In the genomic region with DNA sequence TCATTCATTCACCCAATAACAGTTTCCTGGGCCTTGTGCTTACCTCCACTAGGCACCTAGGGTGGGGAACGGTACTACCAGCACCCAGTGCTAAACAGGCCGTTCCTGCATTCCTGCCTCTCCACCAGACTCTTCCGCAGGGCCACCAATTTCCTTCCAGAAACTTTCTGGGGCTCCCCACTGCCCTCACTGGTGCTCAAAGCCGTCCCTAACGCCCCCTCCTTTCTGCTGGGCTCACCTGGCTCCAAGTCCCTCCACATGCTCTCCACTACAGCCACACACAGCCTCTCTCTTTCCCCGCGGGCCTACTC, we compare ENCODE assay signal across 1 cellular context.
TF ChIP-seq lines count a peak whose summit lies in the region.

No MANE protein-coding gene starts in this region.

TF ChIP-seq in HepG2, 621 proteins besides CTCF, POLR2A, EP300 and RAD21:
- TF ChIP-seq, protein P1, sequence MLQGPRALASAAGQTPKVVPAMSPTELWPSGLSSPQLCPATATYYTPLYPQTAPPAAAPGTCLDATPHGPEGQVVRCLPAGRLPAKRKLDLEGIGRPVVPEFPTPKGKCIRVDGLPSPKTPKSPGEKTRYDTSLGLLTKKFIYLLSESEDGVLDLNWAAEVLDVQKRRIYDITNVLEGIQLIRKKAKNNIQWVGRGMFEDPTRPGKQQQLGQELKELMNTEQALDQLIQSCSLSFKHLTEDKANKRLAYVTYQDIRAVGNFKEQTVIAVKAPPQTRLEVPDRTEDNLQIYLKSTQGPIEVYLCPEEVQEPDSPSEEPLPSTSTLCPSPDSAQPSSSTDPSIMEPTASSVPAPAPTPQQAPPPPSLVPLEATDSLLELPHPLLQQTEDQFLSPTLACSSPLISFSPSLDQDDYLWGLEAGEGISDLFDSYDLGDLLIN (CRISPR knock-in tag; IDR thresholded peaks at IDR 0.05; ENCODE audit: borderline replicate concordance): no peak
- TF ChIP-seq ARHGAP35 (CRISPR knock-in tag; IDR thresholded peaks at IDR 0.05; ENCODE audit: borderline replicate concordance) (no peak), THAP11 (CRISPR knock-in tag; IDR thresholded peaks at IDR 0.05) (peak; percentile 4; the same call in 1 of the 2 replicates), ZC3H4 (CRISPR knock-in tag; IDR thresholded peaks at IDR 0.05; ENCODE audit: borderline replicate concordance) (peak; percentile 64; the same call in 1 of the 2 replicates), HOXA9 (CRISPR knock-in tag; IDR thresholded peaks at IDR 0.05; ENCODE audit: borderline replicate concordance) (no peak), NFIB (CRISPR knock-in tag; IDR thresholded peaks at IDR 0.05; ENCODE audit: borderline replicate concordance) (no peak), ZBTB38 (CRISPR knock-in tag; IDR thresholded peaks at IDR 0.05) (peak; percentile 52; the same call in 1 of the 2 replicates), ZNF230 (CRISPR knock-in tag; IDR thresholded peaks at IDR 0.05) (no peak), RBM22 (optimal IDR thresholded peaks at IDR 0.05; ENCODE audit: low read length) (no peak), ZNF567 (CRISPR knock-in tag; IDR thresholded peaks at IDR 0.05; ENCODE audit: borderline replicate concordance) (0 out of 2 replicates have a peak, but pooled peaks have one; percentile 44), CAMTA2 (CRISPR knock-in tag; IDR thresholded peaks at IDR 0.05; ENCODE audit: borderline replicate concordance) (0 out of 2 replicates have a peak, but pooled peaks have one; percentile 38), HOXA3 (CRISPR knock-in tag; IDR thresholded peaks at IDR 0.05) (no peak), NR2F2 (IDR thresholded peaks at IDR 0.05; ENCODE audit: borderline replicate concordance, low read depth) (no peak), ZNF143 (CRISPR knock-in tag; IDR thresholded peaks at IDR 0.05) (no peak), MBNL3 (CRISPR knock-in tag; conservative IDR thresholded peaks at IDR 0.05) (no peak), YEATS2 (CRISPR knock-in tag; IDR thresholded peaks at IDR 0.05; ENCODE audit: borderline replicate concordance) (no peak), ASH2L (IDR thresholded peaks at IDR 0.05; ENCODE audit: insufficient read length, low read depth, low read length) (no peak), ZNF674 (CRISPR knock-in tag; IDR thresholded peaks at IDR 0.05; ENCODE audit: low read depth) (no peak)
- TF ChIP-seq, protein P2, sequence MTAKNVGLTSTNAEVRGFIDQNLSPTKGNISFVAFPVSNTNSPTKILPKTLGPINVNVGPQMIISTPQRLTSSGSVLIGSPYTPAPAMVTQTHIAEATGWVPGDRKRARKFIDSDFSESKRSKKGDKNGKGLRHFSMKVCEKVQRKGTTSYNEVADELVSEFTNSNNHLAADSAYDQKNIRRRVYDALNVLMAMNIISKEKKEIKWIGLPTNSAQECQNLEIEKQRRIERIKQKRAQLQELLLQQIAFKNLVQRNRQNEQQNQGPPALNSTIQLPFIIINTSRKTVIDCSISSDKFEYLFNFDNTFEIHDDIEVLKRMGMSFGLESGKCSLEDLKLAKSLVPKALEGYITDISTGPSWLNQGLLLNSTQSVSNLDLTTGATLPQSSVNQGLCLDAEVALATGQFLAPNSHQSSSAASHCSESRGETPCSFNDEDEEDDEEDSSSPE (CRISPR knock-in tag; IDR thresholded peaks at IDR 0.05): no peak
- TF ChIP-seq, protein P3, sequence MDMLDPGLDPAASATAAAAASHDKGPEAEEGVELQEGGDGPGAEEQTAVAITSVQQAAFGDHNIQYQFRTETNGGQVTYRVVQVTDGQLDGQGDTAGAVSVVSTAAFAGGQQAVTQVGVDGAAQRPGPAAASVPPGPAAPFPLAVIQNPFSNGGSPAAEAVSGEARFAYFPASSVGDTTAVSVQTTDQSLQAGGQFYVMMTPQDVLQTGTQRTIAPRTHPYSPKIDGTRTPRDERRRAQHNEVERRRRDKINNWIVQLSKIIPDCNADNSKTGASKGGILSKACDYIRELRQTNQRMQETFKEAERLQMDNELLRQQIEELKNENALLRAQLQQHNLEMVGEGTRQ (IDR thresholded peaks at IDR 0.05; ENCODE audit: low read depth, low read length): no peak
- TF ChIP-seq, protein P3 (CRISPR knock-in tag; IDR thresholded peaks at IDR 0.05; ENCODE audit: borderline replicate concordance): no peak
- TF ChIP-seq, protein P4, sequence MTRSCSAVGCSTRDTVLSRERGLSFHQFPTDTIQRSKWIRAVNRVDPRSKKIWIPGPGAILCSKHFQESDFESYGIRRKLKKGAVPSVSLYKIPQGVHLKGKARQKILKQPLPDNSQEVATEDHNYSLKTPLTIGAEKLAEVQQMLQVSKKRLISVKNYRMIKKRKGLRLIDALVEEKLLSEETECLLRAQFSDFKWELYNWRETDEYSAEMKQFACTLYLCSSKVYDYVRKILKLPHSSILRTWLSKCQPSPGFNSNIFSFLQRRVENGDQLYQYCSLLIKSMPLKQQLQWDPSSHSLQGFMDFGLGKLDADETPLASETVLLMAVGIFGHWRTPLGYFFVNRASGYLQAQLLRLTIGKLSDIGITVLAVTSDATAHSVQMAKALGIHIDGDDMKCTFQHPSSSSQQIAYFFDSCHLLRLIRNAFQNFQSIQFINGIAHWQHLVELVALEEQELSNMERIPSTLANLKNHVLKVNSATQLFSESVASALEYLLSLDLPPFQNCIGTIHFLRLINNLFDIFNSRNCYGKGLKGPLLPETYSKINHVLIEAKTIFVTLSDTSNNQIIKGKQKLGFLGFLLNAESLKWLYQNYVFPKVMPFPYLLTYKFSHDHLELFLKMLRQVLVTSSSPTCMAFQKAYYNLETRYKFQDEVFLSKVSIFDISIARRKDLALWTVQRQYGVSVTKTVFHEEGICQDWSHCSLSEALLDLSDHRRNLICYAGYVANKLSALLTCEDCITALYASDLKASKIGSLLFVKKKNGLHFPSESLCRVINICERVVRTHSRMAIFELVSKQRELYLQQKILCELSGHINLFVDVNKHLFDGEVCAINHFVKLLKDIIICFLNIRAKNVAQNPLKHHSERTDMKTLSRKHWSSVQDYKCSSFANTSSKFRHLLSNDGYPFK (CRISPR knock-in tag; IDR thresholded peaks at IDR 0.05; ENCODE audit: borderline replicate concordance): 0 out of 2 replicates have a peak, but pooled peaks have one; percentile 24
- TF ChIP-seq, protein P5, sequence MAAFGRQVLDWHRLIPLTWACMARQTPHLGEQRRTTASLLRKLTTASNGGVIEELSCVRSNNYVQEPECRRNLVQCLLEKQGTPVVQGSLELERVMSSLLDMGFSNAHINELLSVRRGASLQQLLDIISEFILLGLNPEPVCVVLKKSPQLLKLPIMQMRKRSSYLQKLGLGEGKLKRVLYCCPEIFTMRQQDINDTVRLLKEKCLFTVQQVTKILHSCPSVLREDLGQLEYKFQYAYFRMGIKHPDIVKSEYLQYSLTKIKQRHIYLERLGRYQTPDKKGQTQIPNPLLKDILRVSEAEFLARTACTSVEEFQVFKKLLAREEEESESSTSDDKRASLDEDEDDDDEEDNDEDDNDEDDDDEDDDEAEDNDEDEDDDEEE (CRISPR knock-in tag; IDR thresholded peaks at IDR 0.05): 0 out of 2 replicates have a peak, but pooled peaks have one; percentile 28
- TF ChIP-seq, protein P6, sequence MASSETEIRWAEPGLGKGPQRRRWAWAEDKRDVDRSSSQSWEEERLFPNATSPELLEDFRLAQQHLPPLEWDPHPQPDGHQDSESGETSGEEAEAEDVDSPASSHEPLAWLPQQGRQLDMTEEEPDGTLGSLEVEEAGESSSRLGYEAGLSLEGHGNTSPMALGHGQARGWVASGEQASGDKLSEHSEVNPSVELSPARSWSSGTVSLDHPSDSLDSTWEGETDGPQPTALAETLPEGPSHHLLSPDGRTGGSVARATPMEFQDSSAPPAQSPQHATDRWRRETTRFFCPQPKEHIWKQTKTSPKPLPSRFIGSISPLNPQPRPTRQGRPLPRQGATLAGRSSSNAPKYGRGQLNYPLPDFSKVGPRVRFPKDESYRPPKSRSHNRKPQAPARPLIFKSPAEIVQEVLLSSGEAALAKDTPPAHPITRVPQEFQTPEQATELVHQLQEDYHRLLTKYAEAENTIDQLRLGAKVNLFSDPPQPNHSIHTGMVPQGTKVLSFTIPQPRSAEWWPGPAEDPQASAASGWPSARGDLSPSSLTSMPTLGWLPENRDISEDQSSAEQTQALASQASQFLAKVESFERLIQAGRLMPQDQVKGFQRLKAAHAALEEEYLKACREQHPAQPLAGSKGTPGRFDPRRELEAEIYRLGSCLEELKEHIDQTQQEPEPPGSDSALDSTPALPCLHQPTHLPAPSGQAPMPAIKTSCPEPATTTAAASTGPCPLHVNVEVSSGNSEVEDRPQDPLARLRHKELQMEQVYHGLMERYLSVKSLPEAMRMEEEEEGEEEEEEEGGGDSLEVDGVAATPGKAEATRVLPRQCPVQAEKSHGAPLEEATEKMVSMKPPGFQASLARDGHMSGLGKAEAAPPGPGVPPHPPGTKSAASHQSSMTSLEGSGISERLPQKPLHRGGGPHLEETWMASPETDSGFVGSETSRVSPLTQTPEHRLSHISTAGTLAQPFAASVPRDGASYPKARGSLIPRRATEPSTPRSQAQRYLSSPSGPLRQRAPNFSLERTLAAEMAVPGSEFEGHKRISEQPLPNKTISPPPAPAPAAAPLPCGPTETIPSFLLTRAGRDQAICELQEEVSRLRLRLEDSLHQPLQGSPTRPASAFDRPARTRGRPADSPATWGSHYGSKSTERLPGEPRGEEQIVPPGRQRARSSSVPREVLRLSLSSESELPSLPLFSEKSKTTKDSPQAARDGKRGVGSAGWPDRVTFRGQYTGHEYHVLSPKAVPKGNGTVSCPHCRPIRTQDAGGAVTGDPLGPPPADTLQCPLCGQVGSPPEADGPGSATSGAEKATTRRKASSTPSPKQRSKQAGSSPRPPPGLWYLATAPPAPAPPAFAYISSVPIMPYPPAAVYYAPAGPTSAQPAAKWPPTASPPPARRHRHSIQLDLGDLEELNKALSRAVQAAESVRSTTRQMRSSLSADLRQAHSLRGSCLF (CRISPR knock-in tag; IDR thresholded peaks at IDR 0.05; ENCODE audit: borderline replicate concordance): no peak
- TF ChIP-seq, protein P7, sequence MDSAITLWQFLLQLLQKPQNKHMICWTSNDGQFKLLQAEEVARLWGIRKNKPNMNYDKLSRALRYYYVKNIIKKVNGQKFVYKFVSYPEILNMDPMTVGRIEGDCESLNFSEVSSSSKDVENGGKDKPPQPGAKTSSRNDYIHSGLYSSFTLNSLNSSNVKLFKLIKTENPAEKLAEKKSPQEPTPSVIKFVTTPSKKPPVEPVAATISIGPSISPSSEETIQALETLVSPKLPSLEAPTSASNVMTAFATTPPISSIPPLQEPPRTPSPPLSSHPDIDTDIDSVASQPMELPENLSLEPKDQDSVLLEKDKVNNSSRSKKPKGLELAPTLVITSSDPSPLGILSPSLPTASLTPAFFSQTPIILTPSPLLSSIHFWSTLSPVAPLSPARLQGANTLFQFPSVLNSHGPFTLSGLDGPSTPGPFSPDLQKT (CRISPR knock-in tag; IDR thresholded peaks at IDR 0.05; ENCODE audit: borderline replicate concordance): no peak
- TF ChIP-seq, protein P8, sequence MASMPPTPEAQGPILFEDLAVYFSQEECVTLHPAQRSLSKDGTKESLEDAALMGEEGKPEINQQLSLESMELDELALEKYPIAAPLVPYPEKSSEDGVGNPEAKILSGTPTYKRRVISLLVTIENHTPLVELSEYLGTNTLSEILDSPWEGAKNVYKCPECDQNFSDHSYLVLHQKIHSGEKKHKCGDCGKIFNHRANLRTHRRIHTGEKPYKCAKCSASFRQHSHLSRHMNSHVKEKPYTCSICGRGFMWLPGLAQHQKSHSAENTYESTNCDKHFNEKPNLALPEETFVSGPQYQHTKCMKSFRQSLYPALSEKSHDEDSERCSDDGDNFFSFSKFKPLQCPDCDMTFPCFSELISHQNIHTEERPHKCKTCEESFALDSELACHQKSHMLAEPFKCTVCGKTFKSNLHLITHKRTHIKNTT (CRISPR knock-in tag; IDR thresholded peaks at IDR 0.05): no peak
- TF ChIP-seq, protein P9, sequence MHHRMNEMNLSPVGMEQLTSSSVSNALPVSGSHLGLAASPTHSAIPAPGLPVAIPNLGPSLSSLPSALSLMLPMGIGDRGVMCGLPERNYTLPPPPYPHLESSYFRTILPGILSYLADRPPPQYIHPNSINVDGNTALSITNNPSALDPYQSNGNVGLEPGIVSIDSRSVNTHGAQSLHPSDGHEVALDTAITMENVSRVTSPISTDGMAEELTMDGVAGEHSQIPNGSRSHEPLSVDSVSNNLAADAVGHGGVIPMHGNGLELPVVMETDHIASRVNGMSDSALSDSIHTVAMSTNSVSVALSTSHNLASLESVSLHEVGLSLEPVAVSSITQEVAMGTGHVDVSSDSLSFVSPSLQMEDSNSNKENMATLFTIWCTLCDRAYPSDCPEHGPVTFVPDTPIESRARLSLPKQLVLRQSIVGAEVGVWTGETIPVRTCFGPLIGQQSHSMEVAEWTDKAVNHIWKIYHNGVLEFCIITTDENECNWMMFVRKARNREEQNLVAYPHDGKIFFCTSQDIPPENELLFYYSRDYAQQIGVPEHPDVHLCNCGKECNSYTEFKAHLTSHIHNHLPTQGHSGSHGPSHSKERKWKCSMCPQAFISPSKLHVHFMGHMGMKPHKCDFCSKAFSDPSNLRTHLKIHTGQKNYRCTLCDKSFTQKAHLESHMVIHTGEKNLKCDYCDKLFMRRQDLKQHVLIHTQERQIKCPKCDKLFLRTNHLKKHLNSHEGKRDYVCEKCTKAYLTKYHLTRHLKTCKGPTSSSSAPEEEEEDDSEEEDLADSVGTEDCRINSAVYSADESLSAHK (CRISPR knock-in tag; IDR thresholded peaks at IDR 0.05; ENCODE audit: borderline replicate concordance): no peak
- TF ChIP-seq, protein P10, sequence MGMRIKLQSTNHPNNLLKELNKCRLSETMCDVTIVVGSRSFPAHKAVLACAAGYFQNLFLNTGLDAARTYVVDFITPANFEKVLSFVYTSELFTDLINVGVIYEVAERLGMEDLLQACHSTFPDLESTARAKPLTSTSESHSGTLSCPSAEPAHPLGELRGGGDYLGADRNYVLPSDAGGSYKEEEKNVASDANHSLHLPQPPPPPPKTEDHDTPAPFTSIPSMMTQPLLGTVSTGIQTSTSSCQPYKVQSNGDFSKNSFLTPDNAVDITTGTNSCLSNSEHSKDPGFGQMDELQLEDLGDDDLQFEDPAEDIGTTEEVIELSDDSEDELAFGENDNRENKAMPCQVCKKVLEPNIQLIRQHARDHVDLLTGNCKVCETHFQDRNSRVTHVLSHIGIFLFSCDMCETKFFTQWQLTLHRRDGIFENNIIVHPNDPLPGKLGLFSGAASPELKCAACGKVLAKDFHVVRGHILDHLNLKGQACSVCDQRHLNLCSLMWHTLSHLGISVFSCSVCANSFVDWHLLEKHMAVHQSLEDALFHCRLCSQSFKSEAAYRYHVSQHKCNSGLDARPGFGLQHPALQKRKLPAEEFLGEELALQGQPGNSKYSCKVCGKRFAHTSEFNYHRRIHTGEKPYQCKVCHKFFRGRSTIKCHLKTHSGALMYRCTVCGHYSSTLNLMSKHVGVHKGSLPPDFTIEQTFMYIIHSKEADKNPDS (CRISPR knock-in tag; IDR thresholded peaks at IDR 0.05): no peak
- TF ChIP-seq, protein P11, sequence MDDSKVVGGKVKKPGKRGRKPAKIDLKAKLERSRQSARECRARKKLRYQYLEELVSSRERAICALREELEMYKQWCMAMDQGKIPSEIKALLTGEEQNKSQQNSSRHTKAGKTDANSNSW (CRISPR knock-in tag; IDR thresholded peaks at IDR 0.05; ENCODE audit: borderline replicate concordance): no peak
